8 cellular contexts compared by ENCODE assay signal in genomic region chr1:39391741-39392679, GRCh38.
DNase-seq lines count a peak whose midpoint lies in the region; ATAC-seq and TF ChIP-seq lines count a peak whose summit lies in the region.

No MANE protein-coding gene starts in this region.

- DNase-seq in NCI-H146 treated with DMSO at 0.1 percent for 48 hours (lab: John Stamatoyannopoulos, UW; ENCODE audit: unreplicated experiment) (peak; percentile 26), coronary artery (ENCODE audit: low spot score) (no peak), right lobe of liver (peak in 1 of 3 donors; percentile 58), tibial artery (peak in 1 of 2 donors; percentile 58), NCI-H1092 treated with DMSO at 0.1 percent for 48 hours (lab: John Stamatoyannopoulos, UW) (no peak)

- ATAC-seq in right lobe of liver (peak; percentile 68 to 80 (median 78)), HG02610 (IDR thresholded peaks at IDR 0.05; ENCODE audit: unreplicated experiment) (no peak), GM18505 (IDR thresholded peaks at IDR 0.05; ENCODE audit: unreplicated experiment) (no peak)

- H3K9me3 ChIP-seq in BLaER1 treated with 17β-estradiol and CSF1 and Interleukin-3, amounts not matched to agents 10 nM and 100 nM (replicated peaks in 1 of 11) = no peaks in the 10 kb centered on the region
- H3K9me3 ChIP-seq in right lobe of liver = no peaks in the 10 kb centered on the region
- H3K9me3 ChIP-seq in tibial artery = no peaks in the 10 kb centered on the region

- peak overlapping the region in 3 of 11 experiments; percentile 3 to 51 (median 39); a peak in 3 of 22 replicates for H3K9ac ChIP-seq in BLaER1 treated with 17β-estradiol and CSF1 and Interleukin-3, amounts not matched to agents 10 nM and 100 nM

- WGBS in right lobe of liver (ENCODE audit: insufficient coverage, low coverage, low lambda C conversion rate, missing lambda C conversion rate) = 28% methylated on average over 5 of the region's 5 CpGs

- TF ChIP-seq POLR2A in right lobe of liver (IDR thresholded peaks at IDR 0.05) (peak; percentile 31), GM18505 (IDR thresholded peaks at IDR 0.05; ENCODE audit: borderline replicate concordance, extremely low read depth, insufficient read depth, insufficient read length) (no peak)

- H3K4me3 ChIP-seq in BLaER1 treated with 17β-estradiol and CSF1 and Interleukin-3, amounts not matched to agents 10 nM and 100 nM = no peak overlapping the region
- H3K4me3 ChIP-seq in coronary artery (peak overlapping the region; percentile 20), right lobe of liver (peak overlapping the region in 1 of 3 donors; percentile 2), tibial artery (no peak overlapping the region)

- H3K4me2 ChIP-seq in BLaER1 treated with 17β-estradiol and CSF1 and Interleukin-3, amounts not matched to agents 10 nM and 100 nM = peak overlapping the region in 8 of 11 experiments; percentile 13 to 87 (median 33); a peak in 15 of 22 replicates

- TF ChIP-seq CTCF in coronary artery (IDR thresholded peaks at IDR 0.05) (no peak), right lobe of liver (IDR thresholded peaks at IDR 0.05) (no peak), tibial artery (IDR thresholded peaks at IDR 0.05) (no peak)

- H3K36me3 ChIP-seq in BLaER1 treated with 17β-estradiol and CSF1 and Interleukin-3, amounts not matched to agents 10 nM and 100 nM = peaks cover 42 to 81% (median 57%) of the 10 kb centered on the region in 11 experiments
- H3K36me3 ChIP-seq in right lobe of liver = peaks cover 0 to 28% (median 2%) of the 10 kb centered on the region in 4 donors
- H3K36me3 ChIP-seq in tibial artery = peaks cover 14 to 21% (median 16%) of the 10 kb centered on the region in 3 donors

- peaks cover 48 to 72% (median 55%) of the 10 kb centered on the region in 10 experiments for H3K4me1 ChIP-seq in BLaER1 treated with 17β-estradiol and CSF1 and Interleukin-3, amounts not matched to agents 10 nM and 100 nM
- H3K4me1 ChIP-seq in right lobe of liver (peaks cover 0 to 75% (median 35%) of the 10 kb centered on the region in 4 donors), tibial artery (peaks cover 5 to 99% (median 60%) of the 10 kb centered on the region in 4 donors)

- H3K27ac ChIP-seq in BLaER1 treated with 17β-estradiol and CSF1 and Interleukin-3, amounts not matched to agents 10 nM and 100 nM = peak overlapping the region in 10 of 11 experiments; percentile 19 to 62 (median 40); a peak in 17 of 22 replicates
- H3K27ac ChIP-seq in coronary artery = peak overlapping the region; percentile 67 to 86
- H3K27ac ChIP-seq in right lobe of liver = peak overlapping the region; percentile 68 to 85 (median 75)
- peak overlapping the region; percentile 63 to 66 for H3K27ac ChIP-seq in tibial artery

- intact Hi-C loops in right lobe of liver (cut with DNase I) = no loop called here
- intact Hi-C loops in tibial artery (cut with DNase I; ENCODE audit: low total_unique reads) = no loop called here

- H3K27me3 ChIP-seq in BLaER1 treated with 17β-estradiol and CSF1 and Interleukin-3, amounts not matched to agents 10 nM and 100 nM = no peaks in the 10 kb centered on the region
- H3K27me3 ChIP-seq in right lobe of liver (no peaks in the 10 kb centered on the region), tibial artery (no peaks in the 10 kb centered on the region)

- H4K20me1 ChIP-seq in BLaER1 treated with 17β-estradiol and CSF1 and Interleukin-3, amounts not matched to agents 10 nM and 100 nM = peaks cover 0 to 37% (median 0%) of the 10 kb centered on the region in 11 experiments; a peak in 5 of 22 replicates

Comparison
In these comparisons a context has a peak if more than half of its experiments do, and no peak if none do; other contexts are left out.
1. ATAC-seq: peak in right lobe of liver (4 of 4); none in HG02610 (single experiment) and GM18505 (single experiment).
2. Peak in every context shown above with its lines, with median percentiles within 50 percentile points of each other: H3K27ac ChIP-seq.